In genomic region chr11:63610604-63611394, GRCh38 we compare ENCODE assay signal across 9 cellular contexts. TPM values are rescaled to one million over a fixed set of nuclear protein-coding genes. Genes with fewer than 3 reads are reported as not detected.
DNase-seq lines count a peak whose midpoint lies in the region; ATAC-seq and TF ChIP-seq lines count a peak whose summit lies in the region.
"Had no signal": no experiment of that assay in that cellular context is flagged by ENCODE, and none has a peak within 500 bp of the region (broad histone marks: within the 10 kb centered on the region; RNA-seq: fewer than 3 reads in every experiment).

No MANE protein-coding gene starts in this region.

- H3K4me3 ChIP-seq in fibroblast of villous mesenchyme (ENCODE audit: low read depth, low read length) (no peak overlapping the region), sigmoid colon (no peak overlapping the region)

- H2AK5ac ChIP-seq in H9 (ENCODE audit: insufficient read length, low read length), result peak overlapping the region; percentile 43

- H3K79me2 ChIP-seq in H9 (ENCODE audit: insufficient read depth, low read length), result peaks cover 28% of the 10 kb centered on the region; the same call in 1 of the 2 replicates

- peak overlapping the region; percentile 6 to 15 (median 8); a peak in 3 of 7 replicates for H3K27ac Mint-ChIP-seq in H9

- H4K91ac ChIP-seq in H9 (ENCODE audit: insufficient read length, low read depth, low read length), result no peak overlapping the region

- no peak overlapping the region for H2BK12ac ChIP-seq in H9 (ENCODE audit: insufficient read length, low read depth, low read length)

- WGBS in H9 (ENCODE audit: extremely low coverage, insufficient read length, low lambda C conversion rate), result no CpG with 5 or more reads among the region's 14 CpGs
- 67 to 72% methylated on average over 14 of the region's 14 CpGs for WGBS in sigmoid colon, 2 donors

- H2BK120ac ChIP-seq in H9 (ENCODE audit: low read depth, low read length, poor library complexity, severe bottlenecking), result no peak overlapping the region

- H3K56ac ChIP-seq in H9 (ENCODE audit: insufficient read length, low read depth, low read length), result no peak overlapping the region

- DNase-seq in H9, result peak; percentile 81
- peak; percentile 66 for DNase-seq in NCI-H748 treated with DMSO at 0.1 percent for 48 hours (lab: John Stamatoyannopoulos, UW)
- peak; percentile 63 for DNase-seq in fibroblast of villous mesenchyme (ENCODE audit: low read depth)
- peak; percentile 47 for DNase-seq in sigmoid colon
- no peak for DNase-seq in stimulated activated CD4-positive, alpha-beta T cell treated with anti-CD3 and anti-CD28 coated beads, Interleukin-1b, Interleukin-23, amount 100 ng/mL, for 48 hours
- DNase-seq: activated gamma-delta T cell had no signal

- H3K4me2 ChIP-seq in H9 (ENCODE audit: insufficient read depth, insufficient read length, low read length), result peak overlapping the region; percentile 53

- no peaks in the 10 kb centered on the region for H4K20me1 ChIP-seq in H9 (ENCODE audit: control insufficient read depth, insufficient read depth, insufficient read length)

- TF ChIP-seq CTCF in H9 (conservative IDR thresholded peaks at IDR 0.05) (peak; percentile 37), fibroblast of villous mesenchyme (IDR thresholded peaks at IDR 0.05; ENCODE audit: insufficient read depth, low read depth, low read length) (no peak), sigmoid colon (IDR thresholded peaks at IDR 0.05) (peak in 1 of 4 experiments; percentile 23)

- no peaks in the 10 kb centered on the region for H3K36me3 ChIP-seq in sigmoid colon

- H3K14ac ChIP-seq in H9 (ENCODE audit: insufficient read depth, low read length), result no peak overlapping the region

- H3K9me3 ChIP-seq in H9 (ENCODE audit: control insufficient read depth, low read depth, low read length) (no peaks in the 10 kb centered on the region), sigmoid colon (no peaks in the 10 kb centered on the region)

- H3K23me2 ChIP-seq in H9 (ENCODE audit: insufficient read length, low read depth, low read length, poor library complexity, severe bottlenecking), result peaks cover 17% of the 10 kb centered on the region

- H3K4me1 Mint-ChIP-seq in H9, result peaks cover 50 to 54% of the 10 kb centered on the region in 2 experiments

- H3K4me3 Mint-ChIP-seq in H9, result peak overlapping the region; percentile 6 to 84

- H3K4ac ChIP-seq in H9 (ENCODE audit: low read depth, low read length), result no peak overlapping the region

- no peak overlapping the region for H3K23ac ChIP-seq in H9 (ENCODE audit: insufficient read length, low read depth, low read length)

- H3K27me3 ChIP-seq in H9 (ENCODE audit: insufficient read depth, low read length) (no peaks in the 10 kb centered on the region), sigmoid colon (no peaks in the 10 kb centered on the region)

- H3K36me3 Mint-ChIP-seq in H9 (ENCODE audit: insufficient read depth in 1 of 3, low read depth in 3 of 3), result peaks cover 1 to 21% (median 3%) of the 10 kb centered on the region in 3 experiments; a peak in 4 of 7 replicates

- H4K8ac ChIP-seq in H9 (replicated peaks; ENCODE audit: insufficient read length, low read depth, low read length), result no peak overlapping the region

- TF ChIP-seq EP300 in sigmoid colon (IDR thresholded peaks at IDR 0.05), result no peak

- intact Hi-C loops in sigmoid colon (cut with DNase I), result loop anchor here (5.0 kb wide), 2 partner anchors 33 to 118 kb away; partner anchors contain the start of gene PLAAT5

- H2BK5ac ChIP-seq in H9 (ENCODE audit: insufficient read length, low read length), result no peak overlapping the region

- no peak overlapping the region for H2BK20ac ChIP-seq in H9 (ENCODE audit: low read depth, low read length, poor library complexity, severe bottlenecking)

- H3K4me1 ChIP-seq in H9 (ENCODE audit: insufficient read depth, low read length) (peaks cover 8% of the 10 kb centered on the region; the same call in 1 of the 2 replicates), sigmoid colon (peaks cover 0 to 45% (median 42%) of the 10 kb centered on the region in 4 donors)

- no peak for TF ChIP-seq POLR2A in sigmoid colon (IDR thresholded peaks at IDR 0.05)

- no peak overlapping the region for H3K9ac ChIP-seq in H9 (ENCODE audit: extremely low read depth, insufficient read length, low read length)

- H3K27ac ChIP-seq in H9 (ENCODE audit: insufficient read length, low read depth, low read length), result no peak overlapping the region
- H3K27ac ChIP-seq in sigmoid colon, result peak overlapping the region; percentile 48 to 85 (median 82)

- no peaks in the 10 kb centered on the region for H3K9me3 Mint-ChIP-seq in H9

- no peak overlapping the region for H3K18ac ChIP-seq in H9 (ENCODE audit: insufficient read length, low read depth, low read length)

- H3T11ph ChIP-seq in H9 (ENCODE audit: low read length), result no peak overlapping the region

- no peaks in the 10 kb centered on the region for H3K27me3 Mint-ChIP-seq in H9 (ENCODE audit: low read depth)

- H3K79me1 ChIP-seq in H9 (ENCODE audit: insufficient read depth, low read depth, low read length, poor library complexity, severe bottlenecking), result no peaks in the 10 kb centered on the region

- ATAC-seq in HG03097 (IDR thresholded peaks at IDR 0.05; ENCODE audit: low FRiP score, unreplicated experiment) (no peak), GM19463 (IDR thresholded peaks at IDR 0.05; ENCODE audit: unreplicated experiment) (no peak), HG02678 (IDR thresholded peaks at IDR 0.05; ENCODE audit: unreplicated experiment) (no peak)

- no peak overlapping the region for H2BK15ac ChIP-seq in H9 (ENCODE audit: low read depth, low read length)

- H4K5ac ChIP-seq in H9 (ENCODE audit: insufficient read length, low read depth, low read length), result no peak overlapping the region

- H2AFZ ChIP-seq in H9 (ENCODE audit: low read length), result no peak overlapping the region

RNA-seq across cellular contexts. Expression of gene PLAAT3, which starts 3.4 kb away (rescaled TPM):
- total RNA-seq in H9 (2021) (188 and 198 TPM in 2 replicates), fibroblast of villous mesenchyme (4.2 and 6.0 TPM in 2 replicates), sigmoid colon (10 to 100 TPM; 34.9 to 59.9 (median 47.9) TPM)
- polyA plus RNA-seq in sigmoid colon, result 10 to 100 TPM; 14.6 to 34.7 (median 21.0) TPM

RNA-seq across cellular contexts. Expression of gene PLAAT2, which starts 47.6 kb away (rescaled TPM):
- total RNA-seq in H9 (2021) (0.31 and 0.52 TPM in 2 replicates), fibroblast of villous mesenchyme (not detected in 2 replicates), sigmoid colon (under 1 TPM in 1 of 4 donors, not detected in 3; 0.71 TPM)
- 100 to 1,000 TPM in 2 of 3 donors, 10 to 100 TPM in 1; 27.0 to 233 (median 112) TPM for polyA plus RNA-seq in sigmoid colon
